1 cellular context compared by ENCODE assay signal in genomic region chr10:13586676-13587355, GRCh38.
TF ChIP-seq lines count a peak whose summit lies in the region.

A gene with protein sequence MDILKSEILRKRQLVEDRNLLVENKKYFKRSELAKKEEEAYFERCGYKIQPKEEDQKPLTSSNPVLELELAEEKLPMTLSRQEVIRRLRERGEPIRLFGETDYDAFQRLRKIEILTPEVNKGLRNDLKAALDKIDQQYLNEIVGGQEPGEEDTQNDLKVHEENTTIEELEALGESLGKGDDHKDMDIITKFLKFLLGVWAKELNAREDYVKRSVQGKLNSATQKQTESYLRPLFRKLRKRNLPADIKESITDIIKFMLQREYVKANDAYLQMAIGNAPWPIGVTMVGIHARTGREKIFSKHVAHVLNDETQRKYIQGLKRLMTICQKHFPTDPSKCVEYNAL (plus strand): TSS chr10:13586965. CDS start chr10:13587087, 122 bp downstream.

TF ChIP-seq in GM12878, 131 proteins besides CTCF, POLR2A, EP300 and RAD21 (continued from another document):
- TF ChIP-seq ZNF687 (IDR thresholded peaks at IDR 0.05) (peak; percentile 71; the same call in 1 of the 2 replicates), SREBF1 (IDR thresholded peaks at IDR 0.05; ENCODE audit: low read length) (0 out of 2 replicates have a peak, but pooled peaks have one; percentile 48), SUZ12 (IDR thresholded peaks at IDR 0.05; ENCODE audit: unreplicated experiment) (no peak), SRF (IDR thresholded peaks at IDR 0.05; ENCODE audit: low read depth in 2 of 2, low read length in 2 of 2) (peak in 1 of 2 experiments; percentile 72; a peak in 2 of 4 replicates), ZBTB4 (CRISPR knock-in tag; IDR thresholded peaks at IDR 0.05) (no peak), STAT3 (IDR thresholded peaks at IDR 0.05; ENCODE audit: low read depth, low read length) (peak; percentile 42; the same call in 1 of the 2 replicates), RB1 (IDR thresholded peaks at IDR 0.05; ENCODE audit: borderline replicate concordance) (peak; percentile 71; the same call in 1 of the 2 replicates), POU2F2 (IDR thresholded peaks at IDR 0.05; ENCODE audit: borderline replicate concordance, low read depth, low read length) (peak; percentile 66; the same call in 2 of the 3 replicates), ELK1 (IDR thresholded peaks at IDR 0.05; ENCODE audit: low read depth, low read length) (peak; percentile 92), RUNX3 (IDR thresholded peaks at IDR 0.05; ENCODE audit: low read length) (peak; percentile 81)
- TF ChIP-seq, protein P1, sequence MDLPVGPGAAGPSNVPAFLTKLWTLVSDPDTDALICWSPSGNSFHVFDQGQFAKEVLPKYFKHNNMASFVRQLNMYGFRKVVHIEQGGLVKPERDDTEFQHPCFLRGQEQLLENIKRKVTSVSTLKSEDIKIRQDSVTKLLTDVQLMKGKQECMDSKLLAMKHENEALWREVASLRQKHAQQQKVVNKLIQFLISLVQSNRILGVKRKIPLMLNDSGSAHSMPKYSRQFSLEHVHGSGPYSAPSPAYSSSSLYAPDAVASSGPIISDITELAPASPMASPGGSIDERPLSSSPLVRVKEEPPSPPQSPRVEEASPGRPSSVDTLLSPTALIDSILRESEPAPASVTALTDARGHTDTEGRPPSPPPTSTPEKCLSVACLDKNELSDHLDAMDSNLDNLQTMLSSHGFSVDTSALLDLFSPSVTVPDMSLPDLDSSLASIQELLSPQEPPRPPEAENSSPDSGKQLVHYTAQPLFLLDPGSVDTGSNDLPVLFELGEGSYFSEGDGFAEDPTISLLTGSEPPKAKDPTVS (IDR thresholded peaks at IDR 0.05; ENCODE audit: low read depth, low read length) = 0 out of 2 replicates have a peak, but pooled peaks have one; percentile 42
